27 cellular contexts compared by ENCODE assay signal in genomic region chr11:92111291-92111690, GRCh38.
"Had no signal": no experiment of that assay in that cellular context is flagged by ENCODE, and none has a peak within 500 bp of the region (broad histone marks: within the 10 kb centered on the region; RNA-seq: fewer than 3 reads in every experiment).

No MANE protein-coding gene starts in this region.

- H3K27ac ChIP-seq: brain microvascular endothelial cell, esophagus muscularis mucosa, heart right ventricle, left lung, lower lobe of right lung, right atrium auricular region, stomach, thyroid gland, upper lobe of left lung, vagina had no signal

- H3K27me3 ChIP-seq: brain microvascular endothelial cell, esophagus muscularis mucosa, left lung, right atrium auricular region, stomach, thyroid gland, upper lobe of left lung, vagina had no signal

- H3K4me3 ChIP-seq: esophagus muscularis mucosa, heart right ventricle, left lung, lower lobe of right lung, right atrium auricular region, stomach, thyroid gland, upper lobe of left lung, vagina had no signal

- DNase-seq: activated CD4-positive, alpha-beta memory T cell treated with anti-CD3 and anti-CD28 coated beads for 36 hours; activated CD4-positive, alpha-beta T cell treated with anti-CD3 and anti-CD28 coated beads for 48 hours; activated CD8-positive, alpha-beta memory T cell treated with anti-CD3 and anti-CD28 coated beads, Interleukin-2, amount 50 U/mL, for 4 hours; activated effector memory CD4-positive, alpha-beta T cell treated with anti-CD3 and anti-CD28 coated beads, Interleukin-2, amount 50 U/mL, for 16 hours; activated naive CD4-positive, alpha-beta T cell treated with anti-CD3 and anti-CD28 coated beads, Interleukin-2, amount 10 ng/mL, durations not matched to agents 7 days and 5 days; activated T-cell treated with anti-CD3 and anti-CD28 coated beads, Interleukin-2, amount 50 U/mL, for 1 hour; amniotic stem cell; brain microvascular endothelial cell; central memory CD4-positive, alpha-beta T cell; endodermal cell; foreskin melanocyte; heart right ventricle; kidney glomerular epithelial cell; lower lobe of right lung; mesendoderm; stimulated activated CD4-positive, alpha-beta T cell treated with anti-CD3 and anti-CD28 coated beads, Interleukin-15, amount 100 ng/mL, for 24 hours; stimulated activated CD4-positive, alpha-beta T cell treated with anti-CD3 and anti-CD28 coated beads, Interleukin-2, amount 100 ng/mL, for 24 hours; stimulated activated naive B cell treated with anti-CD40 and anti-IgM and Interleukin-4, amounts not matched to agents 10 μg/mL and 1 μg/mL and 100 μg/mL, for 72 hours; stomach; thyroid gland; upper lobe of left lung had no signal

- ATAC-seq: activated CD4-positive, CD25-positive, alpha-beta regulatory T cell treated with anti-CD3 and anti-CD28 coated beads, Interleukin-2, amount 50 U/mL, for 24 hours; heart right ventricle; left lung; lower lobe of right lung; natural killer cell treated with Interleukin-12 subunit alpha and Interleukin-12 subunit beta and Interleukin-15 and Interleukin-18, amount 100 ng/mL, for 72 hours; stimulated activated naive B cell treated with anti-CD40 and anti-IgM and Interleukin-4, amounts not matched to agents 10 μg/mL and 1 μg/mL and 100 μg/mL, for 72 hours had no signal

- H3K4me1 ChIP-seq: esophagus muscularis mucosa, heart right ventricle, left lung, lower lobe of right lung, right atrium auricular region, stomach, thyroid gland, upper lobe of left lung, vagina had no signal

- H3K36me3 ChIP-seq: brain microvascular endothelial cell, esophagus muscularis mucosa, heart right ventricle, left lung, lower lobe of right lung, right atrium auricular region, stomach, thyroid gland, upper lobe of left lung, vagina had no signal

- H3K9me3 ChIP-seq: thyroid gland had no signal
